In the genomic region with DNA sequence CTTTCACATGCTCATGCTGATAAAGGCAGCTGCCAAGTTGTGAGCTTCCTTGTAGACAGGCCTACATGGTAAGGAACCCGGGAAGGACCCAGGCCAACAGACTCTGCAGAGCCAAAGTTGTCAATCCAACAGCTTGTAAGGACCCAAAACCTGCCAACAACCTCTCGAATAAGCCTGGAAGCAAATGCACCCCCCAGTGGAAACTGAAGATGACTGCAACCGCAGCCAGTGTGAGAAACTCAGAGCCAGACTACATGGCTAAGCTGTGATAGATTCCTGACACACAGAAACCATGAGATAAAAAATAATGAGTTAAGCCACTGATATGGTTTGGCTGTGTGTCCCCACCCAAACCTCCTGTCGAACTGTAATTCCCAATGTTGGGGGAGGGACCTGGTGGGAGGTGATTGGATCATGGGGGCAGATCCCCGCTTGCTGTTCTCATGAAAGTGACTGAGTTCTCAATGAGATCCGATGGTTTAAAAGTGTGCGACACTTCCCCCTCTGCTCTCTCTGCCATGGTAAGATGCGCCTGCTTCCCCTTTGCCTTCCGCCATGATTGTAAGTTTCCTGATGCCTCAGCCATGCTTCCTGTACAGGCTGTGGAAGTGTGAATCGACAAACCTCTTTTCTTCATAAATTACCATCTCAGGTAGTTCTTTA, we compare ENCODE assay signal across 8 cellular contexts. TPM values are rescaled to one million over a fixed set of nuclear protein-coding genes. Genes with fewer than 3 reads are reported as not detected.
DNase-seq lines count a peak whose midpoint lies in the region; ATAC-seq, FAIRE-seq and TF ChIP-seq lines count a peak whose summit lies in the region.

No MANE protein-coding gene starts in this region.

- intact Hi-C loops in CD4-positive, alpha-beta memory T cell (cut with micrococcal nuclease), result no loop called here

- no peak overlapping the region for H3K27ac Mint-ChIP-seq in CD4-positive, alpha-beta memory T cell

- TF ChIP-seq CTCF in AG09319 (IDR thresholded peaks at IDR 0.05; ENCODE audit: low read depth, low read length) (peak; percentile 8), fibroblast of villous mesenchyme (IDR thresholded peaks at IDR 0.05; ENCODE audit: insufficient read depth, low read depth, low read length) (peak; percentile 53)

- peaks cover 40% of the 10 kb centered on the region for H3K27me3 Mint-ChIP-seq in activated T-cell treated with anti-CD3 and anti-CD28 coated beads, Interleukin-2, amount 50 U/mL, for 4 hours (ENCODE audit: low read depth)
- peaks cover 18 to 24% of the 10 kb centered on the region in 2 donors for H3K27me3 Mint-ChIP-seq in CD4-positive, alpha-beta memory T cell

- no peaks in the 10 kb centered on the region for H3K9me3 Mint-ChIP-seq in activated T-cell treated with anti-CD3 and anti-CD28 coated beads, Interleukin-2, amount 50 U/mL, for 4 hours
- H3K9me3 Mint-ChIP-seq in CD4-positive, alpha-beta memory T cell, result no peaks in the 10 kb centered on the region

- ATAC-seq in activated T-cell treated with anti-CD3 and anti-CD28 coated beads, Interleukin-2, amount 50 U/mL, for 4 hours, result no peak
- ATAC-seq in HG02981 (IDR thresholded peaks at IDR 0.05; ENCODE audit: unreplicated experiment) (no peak), GM21390 (IDR thresholded peaks at IDR 0.05; ENCODE audit: unreplicated experiment) (no peak)

- CTCF ChIA-PET in CD4-positive, alpha-beta memory T cell (lab: Charles Lee; ENCODE audit: partially characterized antibody), result interaction anchor here (0.8 kb wide), 1 partner anchor 133 kb away, joined by 3 read pairs; no protein-coding TSS in a partner anchor

- no peaks in the 10 kb centered on the region for H3K4me1 ChIP-seq in CD4-positive, alpha-beta memory T cell (ENCODE audit: insufficient read depth, low read length)

- DNase-seq in AG09319 (ENCODE audit: extremely low read depth, low read depth) (no peak), GM18507 (ENCODE audit: extremely low spot score, insufficient read length, low read depth) (peak; percentile 37), RPMI7951 (ENCODE audit: low read depth) (peak; percentile 39), fibroblast of villous mesenchyme (ENCODE audit: low read depth) (peak; percentile 32)
- no peak for DNase-seq in activated T-cell treated with anti-CD3 and anti-CD28 coated beads, Interleukin-2, amount 50 U/mL, for 4 hours
- no peak for DNase-seq in CD4-positive, alpha-beta memory T cell

- H3K27me3 ChIP-seq in CD4-positive, alpha-beta memory T cell (ENCODE audit: insufficient read depth, low read length), result peaks cover 4% of the 10 kb centered on the region

- no peaks in the 10 kb centered on the region for H3K9me3 ChIP-seq in CD4-positive, alpha-beta memory T cell (ENCODE audit: control insufficient read depth in 1 of 2, low read length in 2 of 2)

- H3K36me3 ChIP-seq in CD4-positive, alpha-beta memory T cell (ENCODE audit: insufficient read depth, low read length), result no peaks in the 10 kb centered on the region

- no peak overlapping the region for H3K4me3 ChIP-seq in fibroblast of villous mesenchyme (ENCODE audit: low read depth, low read length)
- H3K4me3 ChIP-seq in CD4-positive, alpha-beta memory T cell (ENCODE audit: low read length in 2 of 2), result no peak overlapping the region

- H3K27ac ChIP-seq in CD4-positive, alpha-beta memory T cell (ENCODE audit: low read depth, low read length), result no peak overlapping the region

- no peaks in the 10 kb centered on the region for H3K36me3 Mint-ChIP-seq in activated T-cell treated with anti-CD3 and anti-CD28 coated beads, Interleukin-2, amount 50 U/mL, for 4 hours (ENCODE audit: insufficient read depth)
- H3K36me3 Mint-ChIP-seq in CD4-positive, alpha-beta memory T cell, result no peaks in the 10 kb centered on the region

- FAIRE-seq in GM18507 (lab: Jason Lieb, UNC), result peak; percentile 55

- H3K4me1 Mint-ChIP-seq in activated T-cell treated with anti-CD3 and anti-CD28 coated beads, Interleukin-2, amount 50 U/mL, for 4 hours (ENCODE audit: low read depth), result no peaks in the 10 kb centered on the region
- H3K4me1 Mint-ChIP-seq in CD4-positive, alpha-beta memory T cell, result peaks cover 0 to 2% (median 0%) of the 10 kb centered on the region in 4 donors

- no peak overlapping the region for H3K4me3 Mint-ChIP-seq in activated T-cell treated with anti-CD3 and anti-CD28 coated beads, Interleukin-2, amount 50 U/mL, for 4 hours
- no peak overlapping the region for H3K4me3 Mint-ChIP-seq in CD4-positive, alpha-beta memory T cell

- POLR2A ChIA-PET in CD4-positive, alpha-beta memory T cell (lab: Charles Lee; ENCODE audit: partially characterized antibody), result no interaction called here

RNA-seq across cellular contexts. Expression of a gene that starts 18.8 kb away (rescaled TPM):
- total RNA-seq in RPMI7951 (2014; rRNA removed; shearing (Covaris generic)), result not detected in 2 replicates
- total RNA-seq in fibroblast of villous mesenchyme, result not detected in 2 replicates
- not detected for total RNA-seq in activated T-cell treated with anti-CD3 and anti-CD28 coated beads, Interleukin-2, amount 50 U/mL, for 4 hours
- total RNA-seq in CD4-positive, alpha-beta memory T cell, result not detected
- polyA plus RNA-seq in CD4-positive, alpha-beta memory T cell, result not detected

RNA-seq across cellular contexts. Expression of a gene that starts 20.8 kb away (rescaled TPM):
- not detected in 2 replicates for total RNA-seq in RPMI7951 (2014; rRNA removed; shearing (Covaris generic))
- 0.43 TPM in 1 of 2 replicates, not detected in the other for total RNA-seq in fibroblast of villous mesenchyme
- total RNA-seq in activated T-cell treated with anti-CD3 and anti-CD28 coated beads, Interleukin-2, amount 50 U/mL, for 4 hours, result under 1 TPM in 2 of 3 donors, not detected in 1; 0.32 to 0.43 TPM
- 1 to 10 TPM in 1 of 2 experiments, under 1 TPM in 1; 0.69 to 1.3 TPM for total RNA-seq in CD4-positive, alpha-beta memory T cell
- under 1 TPM in 1 of 2 donors, not detected in 1; 0.28 TPM for polyA plus RNA-seq in CD4-positive, alpha-beta memory T cell

RNA-seq across cellular contexts. Expression of a gene that starts 23.2 kb away (rescaled TPM):
- total RNA-seq in RPMI7951 (2014; rRNA removed; shearing (Covaris generic)), result not detected in 2 replicates
- total RNA-seq in fibroblast of villous mesenchyme, result not detected in 2 replicates
- not detected for total RNA-seq in activated T-cell treated with anti-CD3 and anti-CD28 coated beads, Interleukin-2, amount 50 U/mL, for 4 hours
- not detected for total RNA-seq in CD4-positive, alpha-beta memory T cell
- polyA plus RNA-seq in CD4-positive, alpha-beta memory T cell, result not detected

RNA-seq across cellular contexts. Expression of a gene that starts 39.5 kb away (rescaled TPM):
- total RNA-seq in RPMI7951 (2014; rRNA removed; shearing (Covaris generic)), result not detected in 2 replicates
- total RNA-seq in fibroblast of villous mesenchyme, result not detected in 2 replicates
- total RNA-seq in activated T-cell treated with anti-CD3 and anti-CD28 coated beads, Interleukin-2, amount 50 U/mL, for 4 hours, result 1 to 10 TPM; 2.1 to 3.5 (median 2.4) TPM
- total RNA-seq in CD4-positive, alpha-beta memory T cell, result not detected
- polyA plus RNA-seq in CD4-positive, alpha-beta memory T cell, result not detected

RNA-seq across cellular contexts. Expression of a gene that starts 47.6 kb away (rescaled TPM):
- not detected in 2 replicates for total RNA-seq in RPMI7951 (2014; rRNA removed; shearing (Covaris generic))
- total RNA-seq in fibroblast of villous mesenchyme, result not detected in 2 replicates
- total RNA-seq in activated T-cell treated with anti-CD3 and anti-CD28 coated beads, Interleukin-2, amount 50 U/mL, for 4 hours, result not detected
- total RNA-seq in CD4-positive, alpha-beta memory T cell, result not detected
- not detected for polyA plus RNA-seq in CD4-positive, alpha-beta memory T cell

Comparison
In these comparisons a context has a peak if more than half of its experiments do, and no peak if none do; other contexts are left out.
1. DNase-seq: peak in GM18507 (single experiment), RPMI7951 (single experiment) and fibroblast of villous mesenchyme (single experiment); none in AG09319 (single experiment), activated T-cell treated with anti-CD3 and anti-CD28 coated beads, Interleukin-2, amount 50 U/mL, for 4 hours (single experiment) and CD4-positive, alpha-beta memory T cell (0 of 5).